ENCODE assay signal across 18 cellular contexts in genomic region chr3:16357698-16358097, GRCh38.
A peak's percentile ranks its signal among the peaks of the same experiment; 100 is the strongest.
DNase-seq lines count a peak whose midpoint lies in the region; ATAC-seq and TF ChIP-seq lines count a peak whose summit lies in the region.
"Had no signal": no experiment of that assay in that cellular context is flagged by ENCODE, and none has a peak within 500 bp of the region (broad histone marks: within the 10 kb centered on the region; RNA-seq: fewer than 3 reads in every experiment).

No MANE protein-coding gene starts in this region.

- H3K4me1 Mint-ChIP-seq in CD4-positive, alpha-beta T cell (ENCODE audit: low read depth), result peaks cover 38% of the 10 kb centered on the region
- peaks cover 13 to 26% of the 10 kb centered on the region in 2 donors for H3K4me1 Mint-ChIP-seq in effector memory CD8-positive, alpha-beta T cell (ENCODE audit: low read depth in 2 of 2)
- H3K4me1 Mint-ChIP-seq in naive thymus-derived CD8-positive, alpha-beta T cell, result peaks cover 23 to 71% (median 46%) of the 10 kb centered on the region in 4 donors

- H3K27ac ChIP-seq in CD4-positive, alpha-beta T cell (ENCODE audit: low read depth, low read length), result no peak overlapping the region
- H3K27ac ChIP-seq: suprapubic skin had no signal

- no peak for DNase-seq in CD4-positive, alpha-beta T cell
- peak; percentile 4 for DNase-seq in NCI-H69 (lab: John Stamatoyannopoulos, UW)
- DNase-seq in effector memory CD8-positive, alpha-beta T cell, result no peak
- no peak for DNase-seq in naive thymus-derived CD8-positive, alpha-beta T cell
- no peak for DNase-seq in amniotic stem cell (lab: John Stamatoyannopoulos, UW)
- DNase-seq in MG63, result no peak
- no peak for DNase-seq in central memory CD4-positive, alpha-beta T cell
- DNase-seq: activated T-cell treated with anti-CD3 and anti-CD28 coated beads, Interleukin-2, amount 50 U/mL, for 48 hours; esophagus squamous epithelium; left cardiac atrium; MM.1S; NCI-H187; NCI-H82; T-helper 2 cell had no signal

- H3K27me3 ChIP-seq in CD4-positive, alpha-beta T cell (ENCODE audit: control insufficient read depth, insufficient read depth, low read length), result no peaks in the 10 kb centered on the region
- no peaks in the 10 kb centered on the region for H3K27me3 ChIP-seq in MG63
- H3K27me3 ChIP-seq: esophagus squamous epithelium, suprapubic skin had no signal

- peaks cover 80% of the 10 kb centered on the region for H3K36me3 Mint-ChIP-seq in CD4-positive, alpha-beta T cell (ENCODE audit: low read depth)
- H3K36me3 Mint-ChIP-seq in effector memory CD8-positive, alpha-beta T cell (ENCODE audit: insufficient read depth), result peaks cover 9% of the 10 kb centered on the region
- peaks cover 10 to 76% (median 18%) of the 10 kb centered on the region in 3 donors for H3K36me3 Mint-ChIP-seq in naive thymus-derived CD8-positive, alpha-beta T cell

- H3K36me3 ChIP-seq in MG63, result no peaks in the 10 kb centered on the region

- H3K4me3 Mint-ChIP-seq in CD4-positive, alpha-beta T cell, result no peak overlapping the region
- no peak overlapping the region for H3K4me3 Mint-ChIP-seq in effector memory CD8-positive, alpha-beta T cell
- H3K4me3 Mint-ChIP-seq in naive thymus-derived CD8-positive, alpha-beta T cell, result no peak overlapping the region
- H3K4me3 Mint-ChIP-seq: dendritic cell treated with granulocyte-macrophage colony-stimulating factor and Interleukin-4, amounts not matched to agents 40 ng/mL and 50 ng/mL, for 4 days had no signal

- no peaks in the 10 kb centered on the region for H3K9me3 ChIP-seq in CD4-positive, alpha-beta T cell (ENCODE audit: control insufficient read depth, low read length)
- H3K9me3 ChIP-seq in MG63, result no peaks in the 10 kb centered on the region
- H3K9me3 ChIP-seq: esophagus squamous epithelium, suprapubic skin had no signal

- POLR2A ChIA-PET in CD4-positive, alpha-beta T cell (lab: Charles Lee), result no interaction called here
- POLR2A ChIA-PET in naive thymus-derived CD8-positive, alpha-beta T cell (lab: Charles Lee), result interaction anchor here (0.7 kb wide), 1 partner anchor 64 kb away, joined by 3 read pairs; no protein-coding TSS in a partner anchor

- peak overlapping the region; percentile 72 for H3K27ac Mint-ChIP-seq in CD4-positive, alpha-beta T cell
- H3K27ac Mint-ChIP-seq in effector memory CD8-positive, alpha-beta T cell, result peak overlapping the region; percentile 46 to 63
- H3K27ac Mint-ChIP-seq in naive thymus-derived CD8-positive, alpha-beta T cell, result peak overlapping the region in 8 of 10 donors; percentile 25 to 80 (median 68)
- H3K27ac Mint-ChIP-seq: dendritic cell treated with granulocyte-macrophage colony-stimulating factor and Interleukin-4, amounts not matched to agents 40 ng/mL and 50 ng/mL, for 4 days had no signal

- TF ChIP-seq CTCF in CD4-positive, alpha-beta T cell (IDR thresholded peaks at IDR 0.05), result no peak

- intact Hi-C loops in CD4-positive, alpha-beta T cell (cut with DNase I, micrococcal nuclease), result no loop called here

- no peak for ATAC-seq in CD4-positive, alpha-beta T cell (ENCODE audit: poor library complexity)
- no peak for ATAC-seq in effector memory CD8-positive, alpha-beta T cell (replicated peaks)
- no peak for ATAC-seq in naive thymus-derived CD8-positive, alpha-beta T cell
- no peak for ATAC-seq in GM19452 (IDR thresholded peaks at IDR 0.05; ENCODE audit: unreplicated experiment)
- ATAC-seq: activated CD4-positive, CD25-positive, alpha-beta regulatory T cell treated with anti-CD3 and anti-CD28 coated beads, Interleukin-2, amount 50 U/mL, for 24 hours had no signal

- H3K9me3 Mint-ChIP-seq in CD4-positive, alpha-beta T cell, result no peaks in the 10 kb centered on the region
- no peaks in the 10 kb centered on the region for H3K9me3 Mint-ChIP-seq in effector memory CD8-positive, alpha-beta T cell
- no peaks in the 10 kb centered on the region for H3K9me3 Mint-ChIP-seq in naive thymus-derived CD8-positive, alpha-beta T cell

- CTCF ChIA-PET in CD4-positive, alpha-beta T cell (lab: Charles Lee), result no interaction called here

- H3K4me3 ChIP-seq in MG63, result no peak overlapping the region
- H3K4me3 ChIP-seq: esophagus squamous epithelium, suprapubic skin had no signal

- no peaks in the 10 kb centered on the region for H3K27me3 Mint-ChIP-seq in CD4-positive, alpha-beta T cell
- no peaks in the 10 kb centered on the region for H3K27me3 Mint-ChIP-seq in effector memory CD8-positive, alpha-beta T cell
- H3K27me3 Mint-ChIP-seq in naive thymus-derived CD8-positive, alpha-beta T cell, result no peaks in the 10 kb centered on the region
- H3K27me3 Mint-ChIP-seq: dendritic cell treated with granulocyte-macrophage colony-stimulating factor and Interleukin-4, amounts not matched to agents 40 ng/mL and 50 ng/mL, for 4 days had no signal
